Comparison of ENCODE assay signal across 8 cellular contexts in genomic region chr17:41496803-41497484, GRCh38. TPM values are rescaled to one million over a fixed set of nuclear protein-coding genes. Genes with fewer than 3 reads are reported as not detected.
DNase-seq lines count a peak whose midpoint lies in the region; ATAC-seq, FAIRE-seq and TF ChIP-seq lines count a peak whose summit lies in the region.

No MANE protein-coding gene starts in this region.

- ATAC-seq in Right ventricle myocardium inferior (peak; percentile 78), GM18868 (IDR thresholded peaks at IDR 0.05; ENCODE audit: unreplicated experiment) (no peak)

- peak; percentile 83 for FAIRE-seq in GM18507 (lab: Jason Lieb, UNC)

- H3K9me3 ChIP-seq in AG04450 (ENCODE audit: control insufficient read depth, insufficient read depth, low read length) (no peaks in the 10 kb centered on the region; the same call in 1 of the 2 replicates), SJSA1 (replicated peaks) (no peaks in the 10 kb centered on the region)

- H3K4me3 ChIP-seq in AG04450 (ENCODE audit: low read depth, low read length), result no peak overlapping the region
- H3K4me3 ChIP-seq in SJSA1, result no peak overlapping the region
- H3K4me3 ChIP-seq in retinal pigment epithelial cell (ENCODE audit: low read length), result no peak overlapping the region

- peaks cover 36% of the 10 kb centered on the region for H3K4me1 ChIP-seq in SJSA1 (replicated peaks)

- H3K36me3 ChIP-seq in SJSA1, result no peaks in the 10 kb centered on the region

- H3K27me3 ChIP-seq in AG04450 (ENCODE audit: control insufficient read depth, insufficient read depth, low read length) (no peaks in the 10 kb centered on the region), SJSA1 (replicated peaks) (no peaks in the 10 kb centered on the region)

- peak; percentile 55 for DNase-seq in AG04450 (ENCODE audit: low read depth, low spot score)
- peak; percentile 71 for DNase-seq in GM18507 (ENCODE audit: extremely low spot score, insufficient read length, low read depth)
- peak; percentile 54 for DNase-seq in HuH-7.5 (ENCODE audit: low spot score)
- peak; percentile 76 to 85 for DNase-seq in SJSA1 (ENCODE audit: low read depth in 1 of 2, low spot score in 2 of 2)
- peak; percentile 64 for DNase-seq in activated naive CD4-positive, alpha-beta T cell treated with Interleukin-2 at 50 U/mL for 16 hours
- DNase-seq in Right ventricle myocardium inferior (ENCODE audit: missing footprints), result peak; percentile 83
- peak; percentile 51 for DNase-seq in retinal pigment epithelial cell (ENCODE audit: low read depth)

- CTCF ChIA-PET in AG04450 (lab: Charles Lee), result interaction anchor here (1.1 to 5.1 kb wide), 3 partner anchors 52 to 640 kb away, joined by 3 to 35 read pairs (median 5); no protein-coding TSS in a partner anchor

- H3K27ac ChIP-seq in AG04450 (ENCODE audit: low read depth, low read length) (no peak overlapping the region), SJSA1 (0 out of 2 replicates have a peak overlapping the region, but pooled peaks have one; percentile 14)

- POLR2A ChIA-PET in AG04450 (lab: Yijun Ruan, JAX), result interaction anchor here (1.0 kb wide), 1 partner anchor 470 kb away, joined by 3 read pairs; the partner anchor contains the start of gene KRTAP1-5

- TF ChIP-seq CTCF in AG04450 (IDR thresholded peaks at IDR 0.05; ENCODE audit: low read depth, low read length) (peak; percentile 78), retinal pigment epithelial cell (conservative IDR thresholded peaks at IDR 0.05; ENCODE audit: low read depth, low read length) (peak; percentile 88)

- intact Hi-C loops in Right ventricle myocardium inferior (cut with DNase I), result no loop called here

RNA-seq across cellular contexts. Expression of gene KRT36, which starts 7.2 kb away (rescaled TPM):
- not detected in 2 replicates for polyA plus RNA-seq in AG04450 (2011; rRNA removed)
- polyA minus RNA-seq in AG04450 (2011; rRNA and poly(A)+ RNA removed), result not detected in 2 replicates
- total RNA-seq in SJSA1 (2014; rRNA removed; shearing (Covaris generic)), result not detected in 2 replicates
- total RNA-seq in Right ventricle myocardium inferior, result not detected

RNA-seq across cellular contexts. Expression of gene KRT13, which starts 8.5 kb away (rescaled TPM):
- 0.05 TPM in 1 of 2 replicates, not detected in the other for polyA plus RNA-seq in AG04450 (2011; rRNA removed)
- polyA minus RNA-seq in AG04450 (2011; rRNA and poly(A)+ RNA removed), result not detected in 2 replicates
- total RNA-seq in SJSA1 (2014; rRNA removed; shearing (Covaris generic)), result not detected in 2 replicates
- total RNA-seq in Right ventricle myocardium inferior, result not detected

RNA-seq across cellular contexts. Expression of gene KRT35, which starts 16.0 kb away (rescaled TPM):
- not detected in 2 replicates for polyA plus RNA-seq in AG04450 (2011; rRNA removed)
- polyA minus RNA-seq in AG04450 (2011; rRNA and poly(A)+ RNA removed), result not detected in 2 replicates
- total RNA-seq in SJSA1 (2014; rRNA removed; shearing (Covaris generic)), result not detected in 2 replicates
- not detected for total RNA-seq in Right ventricle myocardium inferior

RNA-seq across cellular contexts. Expression of gene KRT15, which starts 21.7 kb away (rescaled TPM):
- 1.4 and 1.8 TPM in 2 replicates for polyA plus RNA-seq in AG04450 (2011; rRNA removed)
- polyA minus RNA-seq in AG04450 (2011; rRNA and poly(A)+ RNA removed), result 0.22 and 1.3 TPM in 2 replicates
- total RNA-seq in SJSA1 (2014; rRNA removed; shearing (Covaris generic)), result 1.6 and 3.9 TPM in 2 replicates
- not detected for total RNA-seq in Right ventricle myocardium inferior

RNA-seq across cellular contexts. Expression of gene KRT32, which starts 29.8 kb away (rescaled TPM):
- 0.09 and 0.14 TPM in 2 replicates for polyA plus RNA-seq in AG04450 (2011; rRNA removed)
- not detected in 2 replicates for polyA minus RNA-seq in AG04450 (2011; rRNA and poly(A)+ RNA removed)
- not detected in 2 replicates for total RNA-seq in SJSA1 (2014; rRNA removed; shearing (Covaris generic))
- not detected for total RNA-seq in Right ventricle myocardium inferior
